In the genomic region with DNA sequence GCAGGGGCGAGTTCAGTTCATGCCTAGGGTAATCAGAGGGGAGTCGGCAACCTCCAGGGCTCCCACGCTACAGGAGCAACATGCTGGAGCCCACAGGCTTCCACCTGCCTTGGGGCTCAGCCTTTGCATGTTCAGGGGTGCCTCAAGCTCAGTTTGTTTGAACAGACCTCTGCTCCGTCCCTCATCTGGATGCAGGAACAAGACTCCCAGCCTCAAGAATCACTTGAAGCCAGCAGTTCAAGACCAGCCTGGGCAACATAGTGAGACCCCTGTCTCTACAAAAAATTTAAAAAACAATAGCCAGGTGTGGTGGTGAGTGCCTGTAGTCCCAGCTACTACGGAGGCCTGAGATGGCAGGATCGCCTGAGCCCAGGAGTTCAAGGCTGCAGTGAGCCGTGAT, we compare ENCODE assay signal across 22 cellular contexts. TPM values are rescaled to one million over a fixed set of nuclear protein-coding genes. Genes with fewer than 3 reads are reported as not detected.
DNase-seq lines count a peak whose midpoint lies in the region; ATAC-seq and TF ChIP-seq lines count a peak whose summit lies in the region.
"Had no signal": no experiment of that assay in that cellular context is flagged by ENCODE, and none has a peak within 500 bp of the region (broad histone marks: within the 10 kb centered on the region; RNA-seq: fewer than 3 reads in every experiment).

No MANE protein-coding gene starts in this region.

- no peak overlapping the region for H2BK20ac ChIP-seq in H9 (ENCODE audit: low read depth, low read length, poor library complexity, severe bottlenecking)

- no peaks in the 10 kb centered on the region for H3K79me1 ChIP-seq in H9 (ENCODE audit: insufficient read depth, low read depth, low read length, poor library complexity, severe bottlenecking)

- no peak overlapping the region for H4K5ac ChIP-seq in H9 (ENCODE audit: insufficient read length, low read depth, low read length)

- H3K36me3 ChIP-seq in iPS-20b (ENCODE audit: insufficient read depth, low read depth, low read length) (no peaks in the 10 kb centered on the region), vagina (no peaks in the 10 kb centered on the region)
- H3K36me3 ChIP-seq: BE2C had no signal

- H2BK12ac ChIP-seq in H9 (ENCODE audit: insufficient read length, low read depth, low read length), result no peak overlapping the region

- H3K79me2 ChIP-seq in H9 (ENCODE audit: insufficient read depth, low read length), result no peaks in the 10 kb centered on the region; the same call in 1 of the 2 replicates

- no peak overlapping the region for H4K8ac ChIP-seq in H9 (replicated peaks; ENCODE audit: insufficient read length, low read depth, low read length)

- H3K9ac ChIP-seq in H9 (ENCODE audit: extremely low read depth, insufficient read length, low read length), result no peak overlapping the region
- peak overlapping the region; percentile 79; the same call in 1 of the 2 replicates for H3K9ac ChIP-seq in iPS-20b (ENCODE audit: low read depth, low read length)

- no peak overlapping the region for H3K56ac ChIP-seq in H9 (ENCODE audit: insufficient read length, low read depth, low read length)

- WGBS in H9 (ENCODE audit: extremely low coverage, insufficient read length, low lambda C conversion rate), result no CpG with 5 or more reads among the region's 7 CpGs

- H3K4me3 Mint-ChIP-seq in H9 (0 out of 5 replicates have a peak overlapping the region, but pooled peaks of 1 of the 2 experiments have one; percentile 12), WTC11 (no peak overlapping the region)
- H3K4me3 Mint-ChIP-seq: CD8-positive, alpha-beta memory T cell had no signal

- no peak overlapping the region for H3T11ph ChIP-seq in H9 (ENCODE audit: low read length)

- peaks cover 6% of the 10 kb centered on the region for H3K23me2 ChIP-seq in H9 (ENCODE audit: insufficient read length, low read depth, low read length, poor library complexity, severe bottlenecking)

- no peaks in the 10 kb centered on the region; a peak in 1 of 7 replicates for H3K36me3 Mint-ChIP-seq in H9 (ENCODE audit: insufficient read depth in 1 of 3, low read depth in 3 of 3)
- no peaks in the 10 kb centered on the region for H3K36me3 Mint-ChIP-seq in WTC11
- H3K36me3 Mint-ChIP-seq: CD4-positive, CD25-positive, alpha-beta regulatory T cell; CD8-positive, alpha-beta memory T cell; IgD-negative memory B cell had no signal

- no peak overlapping the region for H2AFZ ChIP-seq in H9 (ENCODE audit: low read length)

- no peak overlapping the region for H2BK15ac ChIP-seq in H9 (ENCODE audit: low read depth, low read length)

- TF ChIP-seq CTCF in H9 (conservative IDR thresholded peaks at IDR 0.05), result no peak
- no peak for TF ChIP-seq CTCF in WTC11 (IDR thresholded peaks at IDR 0.05)
- TF ChIP-seq CTCF in vagina (IDR thresholded peaks at IDR 0.05), result no peak

- H4K20me1 ChIP-seq in H9 (ENCODE audit: control insufficient read depth, insufficient read depth, insufficient read length), result no peaks in the 10 kb centered on the region

- H2BK120ac ChIP-seq in H9 (ENCODE audit: low read depth, low read length, poor library complexity, severe bottlenecking), result no peak overlapping the region

- TF ChIP-seq POLR2A in vagina (IDR thresholded peaks at IDR 0.05), result no peak

- H3K4me1 ChIP-seq in H9 (ENCODE audit: insufficient read depth, low read length), result peaks cover 30% of the 10 kb centered on the region
- H3K4me1 ChIP-seq in iPS-20b (ENCODE audit: insufficient read depth, low read length), result peaks cover 35% of the 10 kb centered on the region
- peaks cover 41% of the 10 kb centered on the region for H3K4me1 ChIP-seq in vagina

- CTCF ChIA-PET in WTC11 (lab: Charles Lee), result interaction anchor here (1.0 to 10.4 kb wide), 9 partner anchors 9 to 165 kb away, joined by 3 to 234 read pairs (median 13); partner anchors contain the start of genes ATP6V0D1 and TPPP3

- H3K9me3 Mint-ChIP-seq in H9, result no peaks in the 10 kb centered on the region
- H3K9me3 Mint-ChIP-seq in WTC11, result no peaks in the 10 kb centered on the region
- H3K9me3 Mint-ChIP-seq: IgD-negative memory B cell had no signal

- H3K4me2 ChIP-seq in H9 (ENCODE audit: insufficient read depth, insufficient read length, low read length), result no peak overlapping the region

- H3K27ac Mint-ChIP-seq in H9 (peak overlapping the region in 2 of 3 experiments; percentile 55 to 61; a peak in 2 of 7 replicates), WTC11 (no peak overlapping the region)
- H3K27ac Mint-ChIP-seq: CD4-positive, CD25-positive, alpha-beta regulatory T cell; CD8-positive, alpha-beta memory T cell had no signal

- H4K91ac ChIP-seq in H9 (ENCODE audit: insufficient read length, low read depth, low read length), result no peak overlapping the region

- H2BK5ac ChIP-seq in H9 (ENCODE audit: insufficient read length, low read length), result no peak overlapping the region

- H3K4ac ChIP-seq in H9 (ENCODE audit: low read depth, low read length), result no peak overlapping the region

- no peak overlapping the region for H3K18ac ChIP-seq in H9 (ENCODE audit: insufficient read length, low read depth, low read length)

- H3K9me3 ChIP-seq in H9 (ENCODE audit: control insufficient read depth, low read depth, low read length) (no peaks in the 10 kb centered on the region), iPS-20b (ENCODE audit: insufficient read depth, low read depth, low read length) (no peaks in the 10 kb centered on the region), vagina (no peaks in the 10 kb centered on the region)
- H3K9me3 ChIP-seq: BE2C had no signal

- H3K27me3 ChIP-seq in H9 (ENCODE audit: insufficient read depth, low read length), result no peaks in the 10 kb centered on the region; the same call in 1 of the 2 replicates
- peaks cover 25% of the 10 kb centered on the region for H3K27me3 ChIP-seq in iPS-20b (ENCODE audit: insufficient read depth, low read length)
- H3K27me3 ChIP-seq in vagina, result no peaks in the 10 kb centered on the region

- H3K27ac ChIP-seq in H9 (ENCODE audit: insufficient read length, low read depth, low read length) (no peak overlapping the region), iPS-20b (ENCODE audit: low read length) (no peak overlapping the region), vagina (peak overlapping the region; percentile 78)

- H3K27me3 Mint-ChIP-seq in H9 (ENCODE audit: low read depth) (peaks cover 16% of the 10 kb centered on the region), WTC11 (ENCODE audit: low read depth) (peaks cover 12% of the 10 kb centered on the region)

- ATAC-seq in WTC11, result no peak
- ATAC-seq: GM12878, HCT116, HepG2 had no signal

- no peak overlapping the region for H3K23ac ChIP-seq in H9 (ENCODE audit: insufficient read length, low read depth, low read length)

- H3K14ac ChIP-seq in H9 (ENCODE audit: insufficient read depth, low read length), result no peak overlapping the region

- no peak for DNase-seq in H9
- DNase-seq in WTC11 (ENCODE audit: low spot score), result no peak
- no peak for DNase-seq in vagina (ENCODE audit: extremely low spot score in 2 of 2)
- no peak for DNase-seq in NCI-H2171 (lab: John Stamatoyannopoulos, UW)
- DNase-seq in UCSD-AML1 (lab: John Stamatoyannopoulos, UW; ENCODE audit: unreplicated experiment), result no peak
- DNase-seq in NCI-H82 (lab: John Stamatoyannopoulos, UW), result no peak
- DNase-seq: ACHN; BE2C; C1 segment of cervical spinal cord; CD4-positive, CD25-positive, alpha-beta regulatory T cell; CD8-positive, alpha-beta memory T cell; COR-L47; DMS 273 treated with DMSO at 0.1 percent for 48 hours; DMS53; DND-41; EL had no signal

- intact Hi-C loops in vagina (cut with DNase I), result no loop called here

- POLR2A ChIA-PET in WTC11 (lab: Charles Lee), result no interaction called here

- H3K4me1 Mint-ChIP-seq in H9 (peaks cover 72% of the 10 kb centered on the region in 2 experiments), WTC11 (peaks cover 85% of the 10 kb centered on the region)

- no peak overlapping the region for H2AK5ac ChIP-seq in H9 (ENCODE audit: insufficient read length, low read length)

- H3K4me3 ChIP-seq in iPS-20b (ENCODE audit: low read length) (no peak overlapping the region), vagina (no peak overlapping the region)
- H3K4me3 ChIP-seq: GM12878 had no signal

TF ChIP-seq in WTC11, 78 proteins besides CTCF, POLR2A, EP300 and RAD21 (continues in another document):
- TF ChIP-seq CREB1 (CRISPR knock-in tag; IDR thresholded peaks at IDR 0.05) (no peak), KAT7 (CRISPR knock-in tag; IDR thresholded peaks at IDR 0.05; ENCODE audit: borderline replicate concordance) (no peak), ZNF121 (CRISPR knock-in tag; IDR thresholded peaks at IDR 0.05) (peak; percentile 97), STAT6 (CRISPR knock-in tag; conservative IDR thresholded peaks at IDR 0.05; ENCODE audit: low read depth) (no peak)

RNA-seq across cellular contexts. Expression of gene HSD11B2, which starts 4.9 kb away (rescaled TPM):
- total RNA-seq in H9 (2021) (33.5 and 35.1 TPM in 2 replicates), WTC11 (2021) (33.4 to 38.3 TPM (median 36.4 TPM) in 3 replicates), vagina (30.2 TPM)
- total RNA-seq: CD4-positive, CD25-positive, alpha-beta regulatory T cell; G401 had no signal

RNA-seq across cellular contexts. Expression of gene ZDHHC1, which starts 9.7 kb away (rescaled TPM):
- total RNA-seq in H9 (2021) (3.0 and 3.7 TPM in 2 replicates), WTC11 (2021) (4.2 to 4.9 TPM (median 4.6 TPM) in 3 replicates), vagina (22.3 TPM)
- total RNA-seq: CD4-positive, CD25-positive, alpha-beta regulatory T cell had no signal

RNA-seq across cellular contexts. Expression of gene TPPP3, which starts 32.7 kb away (rescaled TPM):
- total RNA-seq in H9 (2021), result 0.48 and 0.79 TPM in 2 replicates
- total RNA-seq in WTC11 (2021), result 0.57 to 0.74 TPM (median 0.64 TPM) in 3 replicates
- 28.2 TPM for total RNA-seq in vagina
- total RNA-seq: CD4-positive, CD25-positive, alpha-beta regulatory T cell; CD8-positive, alpha-beta memory T cell; GM12878 had no signal

RNA-seq across cellular contexts. Expression of gene ATP6V0D1, which starts 54.9 kb away (rescaled TPM):
- total RNA-seq in H9 (2021) (39.8 and 43.0 TPM in 2 replicates), WTC11 (2021) (32.5 to 44.1 TPM (median 33.8 TPM) in 3 replicates), vagina (110 TPM)

RNA-seq across cellular contexts. Expression of gene AGRP, which starts 57.3 kb away (rescaled TPM):
- not detected in 2 replicates for total RNA-seq in H9 (2021)
- not detected in 3 replicates for total RNA-seq in WTC11 (2021)
- not detected for total RNA-seq in vagina
- total RNA-seq: CD4-positive, CD25-positive, alpha-beta regulatory T cell; CD8-positive, alpha-beta memory T cell; G401; GM12878; HepG2 had no signal

Comparison
In these comparisons a context has a peak if more than half of its experiments do, and no peak if none do; other contexts are left out.
1. RNA of gene TPPP3, which starts 32.7 kb away (total RNA-seq): 28.2 TPM in vagina (single experiment); 0.48 to 0.79 TPM in H9 and 0.57 to 0.74 TPM in WTC11; every median in the first group is over 10 times any median in the second.